Comparison of ENCODE assay signal across 1 cellular context in genomic region chr16:86243123-86243473, GRCh38.
TF ChIP-seq lines count a peak whose summit lies in the region.

No MANE protein-coding gene starts in this region.

TF ChIP-seq in IMR-90, 13 proteins besides CTCF, POLR2A, EP300 and RAD21:
- TF ChIP-seq RFX5 (IDR thresholded peaks at IDR 0.05; ENCODE audit: low read depth, low read length) (no peak), NFE2L2 (IDR thresholded peaks at IDR 0.05; ENCODE audit: low read depth, low read length) (no peak), CHD1 (IDR thresholded peaks at IDR 0.05; ENCODE audit: low read depth, low read length) (no peak), ELK1 (IDR thresholded peaks at IDR 0.05; ENCODE audit: borderline replicate concordance, low read depth, low read length) (no peak), SMC3 (IDR thresholded peaks at IDR 0.05; ENCODE audit: low read depth, low read length) (no peak), USF2 (IDR thresholded peaks at IDR 0.05; ENCODE audit: low read depth, low read length) (no peak), MAFK (IDR thresholded peaks at IDR 0.05; ENCODE audit: low read depth, low read length) (no peak), MXI1 (IDR thresholded peaks at IDR 0.05; ENCODE audit: borderline replicate concordance, low read depth, low read length) (no peak), FOS (IDR thresholded peaks at IDR 0.05; ENCODE audit: low read depth, low read length) (no peak), RCOR1 (IDR thresholded peaks at IDR 0.05; ENCODE audit: insufficient replicate concordance, low read length) (no peak), BHLHE40 (IDR thresholded peaks at IDR 0.05; ENCODE audit: low read depth, low read length) (no peak), MAZ (IDR thresholded peaks at IDR 0.05; ENCODE audit: borderline replicate concordance, low read depth, low read length) (no peak), CEBPB (IDR thresholded peaks at IDR 0.05; ENCODE audit: low read depth, low read length) (no peak)
TF ChIP-seq in IMR-90: peak in this region for 0.
